ENCODE assay signal across 22 cellular contexts in the genomic region with DNA sequence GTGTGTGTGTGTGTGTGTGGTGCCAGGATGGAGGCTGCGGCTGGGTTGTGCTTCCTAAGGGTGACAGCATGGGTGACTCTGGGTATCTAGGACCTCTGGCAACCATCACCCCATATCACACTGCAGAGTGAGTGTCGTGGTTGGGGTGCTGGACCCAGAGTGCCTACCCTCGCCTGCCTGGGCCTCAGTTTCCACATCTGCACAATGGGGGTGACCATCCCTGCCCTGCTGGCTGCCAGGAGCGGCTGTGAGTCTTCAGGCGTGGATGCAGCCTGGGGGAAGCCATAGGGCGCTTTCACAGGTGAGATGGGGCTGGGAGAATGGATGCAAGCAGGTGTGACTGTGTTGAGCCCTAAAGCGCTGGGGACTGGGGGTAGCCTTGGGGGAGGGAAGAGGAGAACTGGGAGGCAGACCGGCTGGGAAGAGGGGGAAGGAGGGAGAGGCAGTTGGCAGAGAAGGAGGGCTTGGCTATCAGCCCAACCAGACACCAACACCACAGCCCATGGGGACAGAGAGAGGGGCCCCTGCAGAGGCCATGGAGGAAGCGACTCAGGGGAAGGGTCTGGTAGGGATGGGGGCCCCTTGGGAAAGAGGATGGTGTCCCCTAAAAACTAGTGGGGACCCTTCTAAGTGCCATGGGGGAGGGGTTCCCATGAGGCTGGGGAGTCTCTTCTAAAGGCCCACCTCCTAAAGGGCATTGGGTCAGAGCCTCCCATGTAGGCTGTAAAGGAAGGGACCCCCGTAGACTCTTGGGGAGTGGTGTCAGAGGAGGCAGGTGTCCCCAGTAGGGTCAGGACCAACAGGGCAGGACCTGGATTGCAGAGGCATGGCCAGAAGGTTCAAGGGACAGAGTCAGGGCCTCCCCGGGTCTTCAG. TPM values are rescaled to one million over a fixed set of nuclear protein-coding genes. Genes with fewer than 3 reads are reported as not detected.
DNase-seq lines count a peak whose midpoint lies in the region; ATAC-seq, FAIRE-seq and TF ChIP-seq lines count a peak whose summit lies in the region.
"Had no signal": no experiment of that assay in that cellular context is flagged by ENCODE, and none has a peak within 500 bp of the region (broad histone marks: within the 10 kb centered on the region; RNA-seq: fewer than 3 reads in every experiment).

No MANE protein-coding gene starts in this region.

- 64% methylated on average over 10 of the region's 11 CpGs for WGBS in K562 (ENCODE audit: insufficient coverage, low coverage, missing lambda C conversion rate)

- H3K36me3 ChIP-seq in K562 (ENCODE audit: control insufficient read depth, insufficient read depth, low read length) = no peaks in the 10 kb centered on the region; the same call in 2 of the 3 replicates
- H3K36me3 ChIP-seq: thyroid gland had no signal

- intact Hi-C loops in K562 (cut with micrococcal nuclease) (no loop called here), natural killer cell (cut with micrococcal nuclease) (no loop called here)

- H3K4me3 Mint-ChIP-seq in natural killer cell = peak overlapping the region; percentile 80

- 0 out of 4 replicates have a peak overlapping the region, but pooled peaks of 1 of the 2 experiments have one; percentile 43 for H3K9ac ChIP-seq in K562 (ENCODE audit: insufficient read depth in 1 of 2, low read depth in 2 of 2, low read length in 2 of 2)
- H3K9ac ChIP-seq: parathyroid adenoma had no signal

- TF ChIP-seq CTCF in AG10803 (conservative IDR thresholded peaks at IDR 0.05; ENCODE audit: low read length) (no peak), K562 (IDR thresholded peaks at IDR 0.05 in 2 of 3, conservative IDR thresholded peaks at IDR 0.05 in 1 of 3; ENCODE audit: insufficient read depth in 2 of 3, low read depth in 1 of 3, low read length in 3 of 3) (no peak), natural killer cell (IDR thresholded peaks at IDR 0.05) (no peak)

- no peaks in the 10 kb centered on the region for H3K36me3 Mint-ChIP-seq in natural killer cell

- H3K4me2 ChIP-seq in K562 (ENCODE audit: insufficient read depth, low read length) = no peak overlapping the region

- TF ChIP-seq EP300 in K562 (IDR thresholded peaks at IDR 0.05; ENCODE audit: low read length) = no peak

- peaks cover 6% of the 10 kb centered on the region; the same call in 1 of the 3 replicates for H3K79me2 ChIP-seq in K562 (ENCODE audit: control insufficient read depth, insufficient read depth, low read length)

- H3K4me3 ChIP-seq in AG10803 (ENCODE audit: low read length) (peak overlapping the region; percentile 91; the same call in 1 of the 2 replicates), K562 (no peak overlapping the region)
- H3K4me3 ChIP-seq: thyroid gland had no signal

- in situ Hi-C loops in K562 (cut with MboI) = no loop called here

- no peak for ATAC-seq in K562
- ATAC-seq in natural killer cell = no peak
- ATAC-seq in GM19035 (IDR thresholded peaks at IDR 0.05; ENCODE audit: unreplicated experiment) = no peak
- ATAC-seq in HG03097 (IDR thresholded peaks at IDR 0.05; ENCODE audit: low FRiP score, unreplicated experiment) = no peak
- ATAC-seq: HCT116, heart left ventricle had no signal

- POLR2A ChIA-PET in K562 (lab: Yijun Ruan, JAX) = no interaction called here

- H3K27ac Mint-ChIP-seq in natural killer cell = peak overlapping the region; percentile 5 to 89

- H3K27ac ChIP-seq in K562 (ENCODE audit: extremely low read depth, low read depth, low read length) = no peak overlapping the region
- H3K27ac ChIP-seq: parathyroid adenoma had no signal

- no peaks in the 10 kb centered on the region for H4K20me1 ChIP-seq in K562 (replicated peaks; ENCODE audit: control insufficient read depth, insufficient read depth, low read length)

- TF ChIP-seq POLR2A in K562 (conservative IDR thresholded peaks at IDR 0.05) = no peak

- H2AFZ ChIP-seq in K562 (ENCODE audit: low read depth, low read length) = no peak overlapping the region
- H2AFZ ChIP-seq: parathyroid adenoma had no signal

- BruUV-seq in K562 (replicated peaks; lab: Mats Ljungman, UMichigan) = no TSS peak

- peaks cover 3% of the 10 kb centered on the region for H3K9me1 ChIP-seq in K562 (ENCODE audit: control insufficient read depth, insufficient read depth, low read length)

- FAIRE-seq in K562 (lab: Jason Lieb, UNC) = no peak

- no peak for DNase-seq in AG10803 (ENCODE audit: low read depth)
- peak; percentile 36 for DNase-seq in D341Med (ENCODE audit: low spot score)
- peak in 1 of 4 experiments; percentile 7 for DNase-seq in K562 (ENCODE audit: extremely low read depth in 1 of 4, low spot score in 3 of 4)
- DNase-seq in natural killer cell = no peak
- no peak for DNase-seq in kidney tubule cell (ENCODE audit: low spot score)
- DNase-seq in stimulated activated CD4-positive, alpha-beta T cell treated with anti-CD3 and anti-CD28 coated beads, Interleukin-2, amount 100 ng/mL, for 24 hours = no peak
- DNase-seq: activated CD4-positive, alpha-beta T cell treated with anti-CD3 and anti-CD28 coated beads for 1 hour; activated CD8-positive, alpha-beta memory T cell treated with anti-CD3 and anti-CD28 coated beads, Interleukin-2, amount 50 U/mL, for 4 hours; activated naive CD4-positive, alpha-beta T cell; AML-193; heart left ventricle; midbrain; NCI-H226; SHP77 treated with DMSO at 0.1 percent for 48 hours; stimulated activated CD4-positive, alpha-beta T cell treated with anti-CD3 and anti-CD28 coated beads, Interleukin-4, amount 100 ng/mL, for 24 hours; stimulated activated CD8-positive, alpha-beta memory T cell treated with anti-CD3 and anti-CD28 coated beads, Interleukin-4, amount 100 ng/mL, for 48 hours; thyroid gland had no signal

- no peak for TF ChIP-seq RAD21 in K562 (CRISPR knock-in tag; conservative IDR thresholded peaks at IDR 0.05 in 1 of 2, IDR thresholded peaks at IDR 0.05 in 1 of 2)

- no peaks in the 10 kb centered on the region for H3K27me3 Mint-ChIP-seq in natural killer cell (ENCODE audit: low read depth in 2 of 2)

- H3K27me3 ChIP-seq in K562 (ENCODE audit: control insufficient read depth in 2 of 2, insufficient read depth in 2 of 2, low read length in 2 of 2) = no peaks in the 10 kb centered on the region
- H3K27me3 ChIP-seq: esophagus muscularis mucosa, heart left ventricle, thyroid gland had no signal

- H3K4me1 ChIP-seq in K562 (replicated peaks in 1 of 2; ENCODE audit: control insufficient read depth in 2 of 2, insufficient read depth in 2 of 2, low read length in 2 of 2) = peaks cover 30 to 67% of the 10 kb centered on the region in 2 experiments; a peak in 4 of 5 replicates

- CTCF ChIA-PET in K562 (lab: Yijun Ruan, JAX; ENCODE audit: low intra/inter-chr PET ratio) = no interaction called here

- H3K4me1 Mint-ChIP-seq in natural killer cell = peaks cover 12 to 21% of the 10 kb centered on the region in 2 donors

- no peaks in the 10 kb centered on the region for H3K9me3 Mint-ChIP-seq in natural killer cell

- H3K9me3 ChIP-seq in K562 (replicated peaks; ENCODE audit: control insufficient read depth, insufficient read depth, low read depth, low read length) = no peaks in the 10 kb centered on the region
- H3K9me3 ChIP-seq: esophagus muscularis mucosa, heart left ventricle, thyroid gland had no signal

RNA-seq across cellular contexts. Expression of gene PLPPR2, which starts 1.7 kb away (rescaled TPM):
- total RNA-seq in K562 (2011; cell fraction: chromatin; rRNA removed; ENCODE audit: low replicate concordance) = 8.1 and 27.1 TPM in 2 replicates
- 25.7 and 35.0 TPM in 2 replicates for total RNA-seq in K562 (2011; cell fraction: nucleolus; rRNA removed)
- total RNA-seq in K562 (2011; cell fraction: nucleoplasm; rRNA removed) = 21.9 and 29.8 TPM in 2 replicates
- 4.4 and 11.2 TPM in 2 replicates for total RNA-seq in K562 (2014; rRNA removed)
- 1.8 and 2.1 TPM in 2 replicates for total RNA-seq in K562 (2014; rRNA removed; fragmentation: Illumina TruSeq; extraction: Trizol)
- total RNA-seq in K562 (2015; rRNA removed; fragmentation: Illumina TruSeq; extraction: Trizol) = 2.6 and 3.1 TPM in 2 replicates
- 15.9 and 17.6 TPM in 2 replicates for total RNA-seq in K562 (2021)
- polyA plus RNA-seq in K562 (2011; rRNA removed) = 3.4 and 6.3 TPM in 2 replicates
- 5.2 and 13.0 TPM in 2 replicates for polyA plus RNA-seq in K562 (2011; cell fraction: cytosol; rRNA removed)
- polyA plus RNA-seq in K562 (2011; cell fraction: nucleus; rRNA removed) = 21.6 and 30.6 TPM in 2 replicates
- 16.0 and 16.8 TPM in 2 replicates for polyA plus RNA-seq in K562 (2012)
- 8.1 and 12.8 TPM in 2 replicates for polyA plus RNA-seq in K562 (2014; fragmentation: Illumina TruSeq; extraction: Trizol)
- polyA plus RNA-seq in K562 (2014; fragmentation: Nextera tagmentation; extraction: Ambion mirVana) = under 1 TPM; 0.49 TPM
- 8.6 and 10.0 TPM in 2 replicates for polyA plus RNA-seq in K562 (2014; rRNA removed)
- 1.1 and 2.5 TPM in 2 replicates for polyA minus RNA-seq in K562 (2011; rRNA and poly(A)+ RNA removed)
- polyA minus RNA-seq in K562 (2011; cell fraction: cytosol; rRNA and poly(A)+ RNA removed) = 6.1 and 10.4 TPM in 2 replicates
- polyA minus RNA-seq in K562 (2011; cell fraction: nucleus; rRNA and poly(A)+ RNA removed) = 7.2 and 8.5 TPM in 2 replicates
- total RNA-seq in natural killer cell = 10 to 100 TPM; 13.3 to 21.1 (median 16.1) TPM

RNA-seq across cellular contexts. Expression of gene CCDC159, which starts 10.6 kb away (rescaled TPM):
- 35.6 and 69.3 TPM in 2 replicates for total RNA-seq in K562 (2011; cell fraction: chromatin; rRNA removed; ENCODE audit: low replicate concordance)
- total RNA-seq in K562 (2011; cell fraction: nucleolus; rRNA removed) = 24.6 and 29.0 TPM in 2 replicates
- 35.5 and 35.6 TPM in 2 replicates for total RNA-seq in K562 (2011; cell fraction: nucleoplasm; rRNA removed)
- total RNA-seq in K562 (2014; rRNA removed) (3.6 and 3.7 TPM in 2 replicates), K562 (2014; rRNA removed; fragmentation: Illumina TruSeq; extraction: Trizol) (3.1 and 3.9 TPM in 2 replicates), K562 (2015; rRNA removed; fragmentation: Illumina TruSeq; extraction: Trizol) (3.9 and 4.7 TPM in 2 replicates), K562 (2021) (5.9 and 7.6 TPM in 2 replicates), natural killer cell (10 to 100 TPM; 86.9 to 94.9 (median 91.8) TPM)
- polyA plus RNA-seq in K562 (2011; rRNA removed) (6.8 and 9.4 TPM in 2 replicates), K562 (2014; fragmentation: Illumina TruSeq; extraction: Trizol) (8.9 and 10.1 TPM in 2 replicates), K562 (2014; fragmentation: Nextera tagmentation; extraction: Ambion mirVana) (1 to 10 TPM in 1 of 2 experiments, under 1 TPM in 1; 0.68 to 2.5 TPM), K562 (2014; rRNA removed) (6.8 and 8.6 TPM in 2 replicates)
- polyA plus RNA-seq in K562 (2011; cell fraction: cytosol; rRNA removed) = 5.8 and 5.9 TPM in 2 replicates
- 52.3 and 65.7 TPM in 2 replicates for polyA plus RNA-seq in K562 (2011; cell fraction: nucleus; rRNA removed)
- 13.1 and 29.9 TPM in 2 replicates for polyA plus RNA-seq in K562 (2012)
- 2.1 and 3.3 TPM in 2 replicates for polyA minus RNA-seq in K562 (2011; rRNA and poly(A)+ RNA removed)
- not detected in 2 replicates for polyA minus RNA-seq in K562 (2011; cell fraction: cytosol; rRNA and poly(A)+ RNA removed)
- 14.4 and 14.7 TPM in 2 replicates for polyA minus RNA-seq in K562 (2011; cell fraction: nucleus; rRNA and poly(A)+ RNA removed)

RNA-seq across cellular contexts. Expression of gene TMEM205, which starts 10.8 kb away (rescaled TPM):
- total RNA-seq in K562 (2011; cell fraction: chromatin; rRNA removed; ENCODE audit: low replicate concordance) = 24.9 and 71.9 TPM in 2 replicates
- total RNA-seq in K562 (2011; cell fraction: nucleolus; rRNA removed) = 125 and 126 TPM in 2 replicates
- 67.8 and 77.4 TPM in 2 replicates for total RNA-seq in K562 (2011; cell fraction: nucleoplasm; rRNA removed)
- total RNA-seq in K562 (2014; rRNA removed) (63.3 and 68.9 TPM in 2 replicates), K562 (2014; rRNA removed; fragmentation: Illumina TruSeq; extraction: Trizol) (21.2 and 26.1 TPM in 2 replicates), K562 (2015; rRNA removed; fragmentation: Illumina TruSeq; extraction: Trizol) (32.0 and 33.7 TPM in 2 replicates), K562 (2021) (44.1 and 45.6 TPM in 2 replicates), natural killer cell (10 to 100 TPM; 25.0 to 29.9 (median 29.5) TPM)
- polyA plus RNA-seq in K562 (2011; rRNA removed) (57.7 and 68.8 TPM in 2 replicates), K562 (2014; fragmentation: Illumina TruSeq; extraction: Trizol) (72.6 and 73.2 TPM in 2 replicates), K562 (2014; fragmentation: Nextera tagmentation; extraction: Ambion mirVana) (10 to 100 TPM; 21.3 to 27.3 TPM), K562 (2014; rRNA removed) (81.5 and 83.8 TPM in 2 replicates)
- polyA plus RNA-seq in K562 (2011; cell fraction: cytosol; rRNA removed) = 179 and 221 TPM in 2 replicates
- 92.4 and 97.3 TPM in 2 replicates for polyA plus RNA-seq in K562 (2011; cell fraction: nucleus; rRNA removed)
- polyA plus RNA-seq in K562 (2012) = 57.1 and 57.4 TPM in 2 replicates
- 30.4 and 35.1 TPM in 2 replicates for polyA minus RNA-seq in K562 (2011; rRNA and poly(A)+ RNA removed)
- 26.4 and 28.5 TPM in 2 replicates for polyA minus RNA-seq in K562 (2011; cell fraction: cytosol; rRNA and poly(A)+ RNA removed)
- 4.7 and 11.6 TPM in 2 replicates for polyA minus RNA-seq in K562 (2011; cell fraction: nucleus; rRNA and poly(A)+ RNA removed)

RNA-seq across cellular contexts. Expression of gene RAB3D, which starts 17.5 kb away (rescaled TPM):
- 3.0 and 8.8 TPM in 2 replicates for total RNA-seq in K562 (2011; cell fraction: chromatin; rRNA removed; ENCODE audit: low replicate concordance)
- 2.5 and 3.2 TPM in 2 replicates for total RNA-seq in K562 (2011; cell fraction: nucleolus; rRNA removed)
- total RNA-seq in K562 (2011; cell fraction: nucleoplasm; rRNA removed) = 2.6 TPM in 2 replicates
- total RNA-seq in K562 (2014; rRNA removed) (1.2 and 1.6 TPM in 2 replicates), K562 (2014; rRNA removed; fragmentation: Illumina TruSeq; extraction: Trizol) (1.3 and 1.4 TPM in 2 replicates), K562 (2015; rRNA removed; fragmentation: Illumina TruSeq; extraction: Trizol) (1.8 and 1.9 TPM in 2 replicates), K562 (2021) (3.3 and 4.5 TPM in 2 replicates), natural killer cell (10 to 100 TPM; 14.3 to 20.0 (median 15.7) TPM)
- polyA plus RNA-seq in K562 (2011; rRNA removed) (3.0 and 3.8 TPM in 2 replicates), K562 (2014; fragmentation: Illumina TruSeq; extraction: Trizol) (0.89 and 1.4 TPM in 2 replicates), K562 (2014; fragmentation: Nextera tagmentation; extraction: Ambion mirVana) (1 to 10 TPM in 1 of 2 experiments, under 1 TPM in 1; 0.34 to 1.1 TPM), K562 (2014; rRNA removed) (1.5 and 1.9 TPM in 2 replicates)
- 2.6 and 3.9 TPM in 2 replicates for polyA plus RNA-seq in K562 (2011; cell fraction: cytosol; rRNA removed)
- polyA plus RNA-seq in K562 (2011; cell fraction: nucleus; rRNA removed) = 1.3 and 1.7 TPM in 2 replicates
- polyA plus RNA-seq in K562 (2012) = 1.1 and 2.3 TPM in 2 replicates
- 7.1 and 8.6 TPM in 2 replicates for polyA minus RNA-seq in K562 (2011; rRNA and poly(A)+ RNA removed)
- 2.7 and 4.4 TPM in 2 replicates for polyA minus RNA-seq in K562 (2011; cell fraction: cytosol; rRNA and poly(A)+ RNA removed)
- polyA minus RNA-seq in K562 (2011; cell fraction: nucleus; rRNA and poly(A)+ RNA removed) = 1.2 and 1.6 TPM in 2 replicates

RNA-seq across cellular contexts. Expression of gene SWSAP1, which starts 17.6 kb away (rescaled TPM):
- 1.5 and 2.6 TPM in 2 replicates for total RNA-seq in K562 (2011; cell fraction: chromatin; rRNA removed; ENCODE audit: low replicate concordance)
- total RNA-seq in K562 (2011; cell fraction: nucleolus; rRNA removed) = 2.6 and 3.5 TPM in 2 replicates
- 2.3 and 3.1 TPM in 2 replicates for total RNA-seq in K562 (2011; cell fraction: nucleoplasm; rRNA removed)
- total RNA-seq in K562 (2014; rRNA removed) (2.8 and 3.9 TPM in 2 replicates), K562 (2014; rRNA removed; fragmentation: Illumina TruSeq; extraction: Trizol) (0.77 and 0.80 TPM in 2 replicates), K562 (2015; rRNA removed; fragmentation: Illumina TruSeq; extraction: Trizol) (1.9 and 2.3 TPM in 2 replicates), K562 (2021) (2.5 and 3.0 TPM in 2 replicates), natural killer cell (1 to 10 TPM; 2.1 to 2.9 (median 2.8) TPM)
- polyA plus RNA-seq in K562 (2011; rRNA removed) (1.3 and 1.8 TPM in 2 replicates), K562 (2014; fragmentation: Illumina TruSeq; extraction: Trizol) (1.7 and 2.6 TPM in 2 replicates), K562 (2014; fragmentation: Nextera tagmentation; extraction: Ambion mirVana) (under 1 TPM; 0.18 to 0.73 TPM), K562 (2014; rRNA removed) (2.0 and 4.3 TPM in 2 replicates)
- 1.9 and 3.2 TPM in 2 replicates for polyA plus RNA-seq in K562 (2011; cell fraction: cytosol; rRNA removed)
- 1.2 and 1.3 TPM in 2 replicates for polyA plus RNA-seq in K562 (2011; cell fraction: nucleus; rRNA removed)
- polyA plus RNA-seq in K562 (2012) = 2.9 and 3.1 TPM in 2 replicates
- polyA minus RNA-seq in K562 (2011; rRNA and poly(A)+ RNA removed) = 0.51 and 0.67 TPM in 2 replicates
- 0.48 TPM in 1 of 2 replicates, not detected in the other for polyA minus RNA-seq in K562 (2011; cell fraction: cytosol; rRNA and poly(A)+ RNA removed)
- 0.54 and 2.1 TPM in 2 replicates for polyA minus RNA-seq in K562 (2011; cell fraction: nucleus; rRNA and poly(A)+ RNA removed)
